In the genomic region with DNA sequence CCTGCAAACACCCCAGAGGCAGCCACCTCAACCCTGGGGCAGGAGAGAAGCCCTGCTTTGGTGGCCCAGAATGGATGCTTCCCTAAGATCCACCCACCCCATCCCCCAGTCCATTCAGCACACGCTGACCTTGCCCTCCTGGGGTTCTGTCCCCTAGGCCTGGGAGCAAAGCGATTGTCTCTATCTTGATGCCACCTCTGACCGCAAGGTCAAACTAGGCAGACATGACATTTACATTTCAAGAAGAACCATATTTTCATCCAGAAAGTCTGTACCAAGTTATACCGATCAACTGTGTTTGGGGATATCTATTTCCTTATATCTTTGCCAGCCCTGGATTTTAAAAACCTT, we compare ENCODE assay signal across 23 cellular contexts. TPM values are rescaled to one million over a fixed set of nuclear protein-coding genes. Genes with fewer than 3 reads are reported as not detected.
DNase-seq lines count a peak whose midpoint lies in the region; ATAC-seq, FAIRE-seq and TF ChIP-seq lines count a peak whose summit lies in the region.
"Had no signal": no experiment of that assay in that cellular context is flagged by ENCODE, and none has a peak within 500 bp of the region (broad histone marks: within the 10 kb centered on the region; RNA-seq: fewer than 3 reads in every experiment).

No MANE protein-coding gene starts in this region.

- H3K9me3 ChIP-seq in HUES48 (ENCODE audit: control insufficient read depth, insufficient read depth, low read length) (no peaks in the 10 kb centered on the region), K562 (replicated peaks; ENCODE audit: control insufficient read depth, insufficient read depth, low read depth, low read length) (0 out of 2 replicates have a peak, but pooled peaks cover 2% of the 10 kb centered on the region), liver (ENCODE audit: control insufficient read depth in 4 of 4, low read length in 3 of 4) (no peaks in the 10 kb centered on the region), neuronal stem cell (replicated peaks in 1 of 2; ENCODE audit: control insufficient read depth in 2 of 2, insufficient read depth in 1 of 2, low read depth in 1 of 2, low read length in 2 of 2) (peaks cover 0 to 5% of the 10 kb centered on the region in 2 donors)

- H3K27ac ChIP-seq in HUES48 (ENCODE audit: low read depth, low read length) = peak overlapping the region; percentile 21
- H3K27ac ChIP-seq in K562 (ENCODE audit: extremely low read depth, low read depth, low read length) = no peak overlapping the region
- peak overlapping the region in 1 of 2 donors; percentile 6 for H3K27ac ChIP-seq in liver (ENCODE audit: low read depth in 1 of 2, low read length in 2 of 2)
- no peak overlapping the region for H3K27ac ChIP-seq in neuronal stem cell (replicated peaks; ENCODE audit: low read length)
- no peak overlapping the region for H3K27ac ChIP-seq in RWPE1
- H3K27ac ChIP-seq: C4-2B had no signal

- POLR2A ChIA-PET in K562 (lab: Yijun Ruan, JAX) = no interaction called here
- POLR2A ChIA-PET in RWPE1 (lab: Yijun Ruan, JAX; ENCODE audit: low non-redundant PET) = no interaction called here

- peaks cover 10% of the 10 kb centered on the region for H3K4me1 ChIP-seq in HUES48 (ENCODE audit: control insufficient read depth, insufficient read depth, low read length)
- peaks cover 7 to 10% of the 10 kb centered on the region in 2 experiments; a peak in 4 of 5 replicates for H3K4me1 ChIP-seq in K562 (replicated peaks in 1 of 2; ENCODE audit: control insufficient read depth in 2 of 2, insufficient read depth in 2 of 2, low read length in 2 of 2)
- H3K4me1 ChIP-seq in liver (ENCODE audit: control insufficient read depth in 4 of 4, insufficient read depth in 4 of 4, low read length in 3 of 4) = peaks cover 0 to 5% (median 0%) of the 10 kb centered on the region in 4 donors
- peaks cover 7 to 10% of the 10 kb centered on the region in 2 donors for H3K4me1 ChIP-seq in neuronal stem cell (ENCODE audit: control insufficient read depth in 2 of 2, insufficient read depth in 1 of 2, low read depth in 1 of 2, low read length in 2 of 2)

- no peak for TF ChIP-seq CTCF in K562 (IDR thresholded peaks at IDR 0.05 in 2 of 3, conservative IDR thresholded peaks at IDR 0.05 in 1 of 3; ENCODE audit: insufficient read depth in 2 of 3, low read depth in 1 of 3, low read length in 3 of 3)
- no peak for TF ChIP-seq CTCF in liver (IDR thresholded peaks at IDR 0.05; ENCODE audit: low read depth, low read length, missing input control)
- no peak for TF ChIP-seq CTCF in RWPE1 (conservative IDR thresholded peaks at IDR 0.05; ENCODE audit: low read depth)

- H3K18ac ChIP-seq in neuronal stem cell (ENCODE audit: low read length) = peak overlapping the region; percentile 85

- FAIRE-seq in K562 (lab: Jason Lieb, UNC) = peak; percentile 69
- FAIRE-seq: D721Med, RCC 7860 had no signal

- TF ChIP-seq POLR2A in K562 (conservative IDR thresholded peaks at IDR 0.05) = no peak

- no peak overlapping the region for H3K4me3 ChIP-seq in HUES48 (ENCODE audit: low read depth, low read length)
- no peak overlapping the region for H3K4me3 ChIP-seq in K562
- no peak overlapping the region for H3K4me3 ChIP-seq in liver (ENCODE audit: low read depth in 1 of 3, low read length in 3 of 3)
- H3K4me3 ChIP-seq in neuronal stem cell (ENCODE audit: low read length in 2 of 2) = no peak overlapping the region

- TF ChIP-seq EP300 in K562 (IDR thresholded peaks at IDR 0.05; ENCODE audit: low read length) = no peak

- H4K8ac ChIP-seq in neuronal stem cell (ENCODE audit: low read depth, low read length) = no peak overlapping the region

- no peak overlapping the region for H2AFZ ChIP-seq in K562 (ENCODE audit: low read depth, low read length)
- H2AFZ ChIP-seq in neuronal stem cell (ENCODE audit: low read length) = peak overlapping the region; percentile 92

- ATAC-seq in K562 (peak; percentile 58), HG02571 (IDR thresholded peaks at IDR 0.05; ENCODE audit: unreplicated experiment) (no peak)

- no peak overlapping the region for H3K9ac ChIP-seq in HUES48 (ENCODE audit: low read depth, low read length)
- H3K9ac ChIP-seq in K562 (ENCODE audit: insufficient read depth in 1 of 2, low read depth in 2 of 2, low read length in 2 of 2) = peak overlapping the region in 1 of 2 experiments; percentile 69; a peak in 2 of 4 replicates
- no peak overlapping the region for H3K9ac ChIP-seq in liver (ENCODE audit: low read depth in 1 of 2, low read length in 2 of 2)
- peak overlapping the region; percentile 35 for H3K9ac ChIP-seq in neuronal stem cell (ENCODE audit: low read depth, low read length, poor library complexity)

- no peak overlapping the region for H2AK5ac ChIP-seq in neuronal stem cell (ENCODE audit: low read depth, low read length)

- no peak overlapping the region for H2BK15ac ChIP-seq in neuronal stem cell (ENCODE audit: low read length)

- TF ChIP-seq RAD21 in K562 (CRISPR knock-in tag; conservative IDR thresholded peaks at IDR 0.05 in 1 of 2, IDR thresholded peaks at IDR 0.05 in 1 of 2) (no peak), liver (IDR thresholded peaks at IDR 0.05) (no peak)

- in situ Hi-C loops in K562 (cut with MboI) = no loop called here

- H3K79me1 ChIP-seq in neuronal stem cell (ENCODE audit: low read depth, low read length) = no peaks in the 10 kb centered on the region

- intact Hi-C loops in K562 (cut with micrococcal nuclease) = loop anchor here (5.0 kb wide), 1 partner anchor 111 kb away; no protein-coding TSS in a partner anchor

- no peak overlapping the region for H4K91ac ChIP-seq in neuronal stem cell (ENCODE audit: low read depth, low read length, poor library complexity)

- no peaks in the 10 kb centered on the region for H3K27me3 ChIP-seq in HUES48 (ENCODE audit: control insufficient read depth, insufficient read depth, low read length)
- H3K27me3 ChIP-seq in K562 (ENCODE audit: control insufficient read depth in 2 of 2, insufficient read depth in 2 of 2, low read length in 2 of 2) = peaks cover 0 to 15% of the 10 kb centered on the region in 2 experiments
- H3K27me3 ChIP-seq in liver (ENCODE audit: control insufficient read depth in 4 of 4, insufficient read depth in 4 of 4, low read length in 3 of 4) = no peaks in the 10 kb centered on the region
- no peaks in the 10 kb centered on the region for H3K27me3 ChIP-seq in neuronal stem cell (ENCODE audit: control insufficient read depth in 3 of 3, insufficient read depth in 3 of 3, low read depth in 1 of 3, low read length in 3 of 3)

- H3K4ac ChIP-seq in neuronal stem cell (ENCODE audit: low read length) = no peak overlapping the region

- DNase-seq in K562 (ENCODE audit: extremely low read depth in 1 of 4, low spot score in 3 of 4) (peak; percentile 45 to 78 (median 62)), neuronal stem cell (ENCODE audit: low spot score) (no peak), DMS153 treated with DMSO at 0.1 percent for 48 hours (lab: John Stamatoyannopoulos, UW; ENCODE audit: unreplicated experiment) (no peak), COLO829 (ENCODE audit: low spot score) (no peak), RWPE1 (ENCODE audit: low spot score) (no peak)
- DNase-seq: AML-193; CD8-positive, alpha-beta memory T cell; EL; GF-D8; Karpas-422; NCI-H1694; NCI-H2081; NCI-H2171 treated with DMSO at 0.1 percent for 48 hours; NCI-H524 treated with DMSO at 0.1 percent for 48 hours; OCI-M1 had no signal

- H3K4me2 ChIP-seq in K562 (ENCODE audit: insufficient read depth, low read length) (peak overlapping the region; percentile 6; the same call in 1 of the 2 replicates), neuronal stem cell (ENCODE audit: insufficient read depth, low read length, poor library complexity, severe bottlenecking) (no peak overlapping the region)

- no peak overlapping the region for H3K14ac ChIP-seq in neuronal stem cell (ENCODE audit: low read length)

- no peaks in the 10 kb centered on the region for H3K79me2 ChIP-seq in K562 (ENCODE audit: control insufficient read depth, insufficient read depth, low read length)

- H3K9me1 ChIP-seq in K562 (ENCODE audit: control insufficient read depth, insufficient read depth, low read length) = no peaks in the 10 kb centered on the region

- H2BK120ac ChIP-seq in neuronal stem cell (ENCODE audit: low read depth, low read length) = no peak overlapping the region

- no TSS peak for BruUV-seq in K562 (replicated peaks; lab: Mats Ljungman, UMichigan)

- no peak overlapping the region for H2BK12ac ChIP-seq in neuronal stem cell (ENCODE audit: low read length)

- CTCF ChIA-PET in K562 (lab: Yijun Ruan, JAX; ENCODE audit: low intra/inter-chr PET ratio) = no interaction called here
- CTCF ChIA-PET in RWPE1 (lab: Yijun Ruan, JAX) = no interaction called here

- H3K36me3 ChIP-seq in HUES48 (ENCODE audit: control insufficient read depth, insufficient read depth, low read length) (no peaks in the 10 kb centered on the region), K562 (ENCODE audit: control insufficient read depth, insufficient read depth, low read length) (no peaks in the 10 kb centered on the region), liver (ENCODE audit: control insufficient read depth in 4 of 4, insufficient read depth in 3 of 4, low read depth in 1 of 4, low read length in 3 of 4) (peaks cover 0 to 6% (median 3%) of the 10 kb centered on the region in 4 donors), neuronal stem cell (replicated peaks in 1 of 2; ENCODE audit: control insufficient read depth in 2 of 2, insufficient read depth in 2 of 2, low read length in 2 of 2) (no peaks in the 10 kb centered on the region)

- no peak overlapping the region for H3K23ac ChIP-seq in neuronal stem cell (ENCODE audit: low read depth, low read length, poor library complexity)

- H2BK5ac ChIP-seq in neuronal stem cell (ENCODE audit: low read length) = no peak overlapping the region

- WGBS in K562 (ENCODE audit: insufficient coverage, low coverage, missing lambda C conversion rate) = 9% methylated on average over 4 of the region's 4 CpGs
- WGBS in liver = 42% methylated on average over 4 of the region's 4 CpGs
- no CpG with 5 or more reads among the region's 4 CpGs for WGBS in neuronal stem cell (ENCODE audit: extremely low coverage in 2 of 2, insufficient read length in 2 of 2, insufficient replicate concordance in 1 of 2), 2 donors

- no peaks in the 10 kb centered on the region for H4K20me1 ChIP-seq in K562 (replicated peaks; ENCODE audit: control insufficient read depth, insufficient read depth, low read length)

RNA-seq across cellular contexts. Expression of a gene that starts 23.0 kb away (rescaled TPM):
- total RNA-seq in K562 (2011; cell fraction: chromatin; rRNA removed; ENCODE audit: low replicate concordance) = 0.44 TPM in 1 of 2 replicates, not detected in the other
- total RNA-seq in K562 (2011; cell fraction: nucleolus; rRNA removed) = 0.13 TPM in 1 of 2 replicates, not detected in the other
- total RNA-seq in K562 (2011; cell fraction: nucleoplasm; rRNA removed) = not detected in 2 replicates
- total RNA-seq in K562 (2014; rRNA removed) = 0.05 and 0.12 TPM in 2 replicates
- 0.15 TPM in 1 of 2 replicates, not detected in the other for total RNA-seq in K562 (2014; rRNA removed; fragmentation: Illumina TruSeq; extraction: Trizol)
- 0.11 and 0.26 TPM in 2 replicates for total RNA-seq in K562 (2015; rRNA removed; fragmentation: Illumina TruSeq; extraction: Trizol)
- 0.24 and 0.42 TPM in 2 replicates for total RNA-seq in K562 (2021)
- polyA plus RNA-seq in K562 (2011; rRNA removed) = 0.03 and 0.04 TPM in 2 replicates
- 0.03 and 0.04 TPM in 2 replicates for polyA plus RNA-seq in K562 (2011; cell fraction: cytosol; rRNA removed)
- 0.09 TPM in 1 of 2 replicates, not detected in the other for polyA plus RNA-seq in K562 (2011; cell fraction: nucleus; rRNA removed)
- 0.46 and 0.47 TPM in 2 replicates for polyA plus RNA-seq in K562 (2012)
- polyA plus RNA-seq in K562 (2014; fragmentation: Illumina TruSeq; extraction: Trizol) = 0.03 TPM in 1 of 2 replicates, not detected in the other
- not detected for polyA plus RNA-seq in K562 (2014; fragmentation: Nextera tagmentation; extraction: Ambion mirVana)
- 0.19 and 0.30 TPM in 2 replicates for polyA plus RNA-seq in K562 (2014; rRNA removed)
- not detected in 2 replicates for polyA minus RNA-seq in K562 (2011; rRNA and poly(A)+ RNA removed)
- polyA minus RNA-seq in K562 (2011; cell fraction: cytosol; rRNA and poly(A)+ RNA removed) = not detected in 2 replicates
- not detected in 2 replicates for polyA minus RNA-seq in K562 (2011; cell fraction: nucleus; rRNA and poly(A)+ RNA removed)
- total RNA-seq in liver = 100 to 1,000 TPM; 179 to 662 TPM
- 100 to 1,000 TPM; 327 to 759 TPM for polyA plus RNA-seq in liver
- 0.11 TPM for polyA plus RNA-seq in neuronal stem cell (2013, experiment 1 of 2)
- polyA plus RNA-seq in neuronal stem cell (2013, experiment 2 of 2) = 0.18 TPM
- total RNA-seq: CD8-positive, alpha-beta memory T cell had no signal
- polyA plus RNA-seq: AG04450; CD8-positive, alpha-beta memory T cell; IgD-negative memory B cell had no signal

Comparison
In these comparisons a context has a peak if more than half of its experiments do, and no peak if none do; other contexts are left out.
1. DNase-seq: peak in K562 (4 of 4); none in neuronal stem cell (single experiment), DMS153 treated with DMSO at 0.1 percent for 48 hours (single experiment), COLO829 (single experiment) and RWPE1 (single experiment).
2. RNA of a gene that starts 23.0 kb away (total RNA-seq): 179 to 662 TPM in liver; 0.05 to 0.44 TPM in K562; every median in the first group is over 100 times any median in the second.